27 cellular contexts compared by ENCODE assay signal in the genomic region with DNA sequence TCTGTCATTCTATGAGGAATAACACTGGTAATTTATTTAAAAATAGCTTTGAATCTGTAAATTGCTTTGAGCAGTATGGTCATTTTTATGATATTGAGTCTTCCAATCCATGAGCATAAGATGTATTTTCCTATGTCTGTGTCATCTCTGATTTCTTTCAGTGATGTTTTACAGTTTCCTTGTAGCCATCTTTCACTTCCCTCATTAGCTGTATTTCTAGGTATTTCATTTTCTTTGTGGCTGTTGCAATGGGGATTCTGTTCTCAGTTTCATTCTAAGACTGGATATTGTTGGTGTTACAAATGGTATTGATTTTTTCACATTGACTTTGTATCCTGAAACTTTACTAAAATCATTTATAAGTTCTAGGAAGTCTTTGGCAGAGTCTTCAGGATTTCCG.
DNase-seq lines count a peak whose midpoint lies in the region; ATAC-seq and FAIRE-seq lines count a peak whose summit lies in the region.
"Had no signal": no experiment of that assay in that cellular context is flagged by ENCODE, and none has a peak within 500 bp of the region (broad histone marks: within the 10 kb centered on the region; RNA-seq: fewer than 3 reads in every experiment).

No MANE protein-coding gene starts in this region.

- no peak overlapping the region for H3K27ac ChIP-seq in trophoblast cell (ENCODE audit: low read depth, low read length)
- H3K27ac ChIP-seq: 22Rv1, Peyer's patch, SK-N-MC had no signal

- H3K79me2 ChIP-seq in trophoblast cell (ENCODE audit: control insufficient read depth, insufficient read depth, low read length, poor library complexity), result no peaks in the 10 kb centered on the region

- peaks cover 2% of the 10 kb centered on the region for H3K36me3 Mint-ChIP-seq in T-helper 2 cell treated with Interferon-gamma antibody and Interleukin-4, amounts not matched to agents 5 μg/mL and 100 μg/mL, for 36 hours (ENCODE audit: low read depth)
- H3K36me3 Mint-ChIP-seq: CD14-positive monocyte had no signal

- no peak overlapping the region for H2BK120ac ChIP-seq in trophoblast cell (ENCODE audit: insufficient read depth, low read length, poor library complexity)

- H4K8ac ChIP-seq in trophoblast cell (ENCODE audit: low read depth, low read length), result no peak overlapping the region

- no peaks in the 10 kb centered on the region for H3K9me3 ChIP-seq in trophoblast cell (ENCODE audit: insufficient read depth, low read depth, low read length)
- H3K9me3 ChIP-seq: BE2C, Peyer's patch had no signal

- no peak overlapping the region for H3K14ac ChIP-seq in trophoblast cell (ENCODE audit: low read length)

- H3K4me1 ChIP-seq in trophoblast cell (ENCODE audit: control insufficient read depth in 1 of 2, insufficient read depth in 2 of 2, low read length in 2 of 2), result no peaks in the 10 kb centered on the region
- H3K4me1 ChIP-seq: BE2C, Peyer's patch had no signal

- H3K9ac ChIP-seq in trophoblast cell (ENCODE audit: low read length), result no peak overlapping the region

- no peaks in the 10 kb centered on the region for H3K36me3 ChIP-seq in trophoblast cell (ENCODE audit: control insufficient read depth in 1 of 2, insufficient read depth in 2 of 2, low read length in 2 of 2)
- H3K36me3 ChIP-seq: BE2C, Peyer's patch had no signal

- no peak overlapping the region for H3K4me3 Mint-ChIP-seq in T-helper 2 cell treated with Interferon-gamma antibody and Interleukin-4, amounts not matched to agents 5 μg/mL and 100 μg/mL, for 36 hours
- H3K4me3 Mint-ChIP-seq: CD14-positive monocyte; T-helper 1 cell treated with Interleukin-12 subunit alpha and Interleukin-12 subunit beta and Interleukin-4 antibody, amounts not matched to agents 30 μg/mL and 1 μg/mL, for 36 hours had no signal

- peaks cover 39% of the 10 kb centered on the region for H3K4me1 Mint-ChIP-seq in T-helper 2 cell treated with Interferon-gamma antibody and Interleukin-4, amounts not matched to agents 5 μg/mL and 100 μg/mL, for 36 hours (ENCODE audit: low read depth)
- H3K4me1 Mint-ChIP-seq: CD14-positive monocyte had no signal

- WGBS in trophoblast cell (ENCODE audit: extremely low coverage, insufficient coverage, insufficient read length), result no CpG with 5 or more reads among the region's 1 CpG

- no peak overlapping the region for H3K18ac ChIP-seq in trophoblast cell (ENCODE audit: low read length)

- H2BK12ac ChIP-seq in trophoblast cell (ENCODE audit: low read length), result no peak overlapping the region

- no peak overlapping the region for H2AK5ac ChIP-seq in trophoblast cell (ENCODE audit: low read length)

- DNase-seq in T-helper 2 cell treated with Interferon-gamma antibody and Interleukin-4, amounts not matched to agents 5 μg/mL and 100 μg/mL, for 36 hours (ENCODE audit: low spot score), result no peak
- DNase-seq in T-helper 2 cell (no peak), trophoblast cell (no peak)
- no peak for DNase-seq in stimulated activated CD4-positive, alpha-beta T cell treated with anti-CD3 and anti-CD28 coated beads, Interleukin-4, amount 100 ng/mL, for 1 hour
- DNase-seq: ACHN, BE2C, Calu3, DMS79 treated with DMSO at 0.1 percent for 48 hours, GF-D8, KBM-7, NCI-H1694, NCI-H2029 treated with DMSO at 0.1 percent for 48 hours, NCI-H69, OCI-M1, Peyer's patch, SIG-M5, SW 1271 had no signal

- no peaks in the 10 kb centered on the region for H3K27me3 ChIP-seq in trophoblast cell (ENCODE audit: insufficient read depth, low read length)
- H3K27me3 ChIP-seq: BE2C, Peyer's patch had no signal

- H3K79me1 ChIP-seq in trophoblast cell (ENCODE audit: low read length), result no peaks in the 10 kb centered on the region

- peak overlapping the region; percentile 31 for H3K27ac Mint-ChIP-seq in T-helper 2 cell treated with Interferon-gamma antibody and Interleukin-4, amounts not matched to agents 5 μg/mL and 100 μg/mL, for 36 hours
- H3K27ac Mint-ChIP-seq: CD14-positive monocyte; T-helper 1 cell treated with Interleukin-12 subunit alpha and Interleukin-12 subunit beta and Interleukin-4 antibody, amounts not matched to agents 30 μg/mL and 1 μg/mL, for 36 hours had no signal

- H4K91ac ChIP-seq in trophoblast cell (ENCODE audit: low read depth, low read length), result no peak overlapping the region

- H2BK5ac ChIP-seq in trophoblast cell (ENCODE audit: low read depth, low read length, poor library complexity), result no peak overlapping the region

- H3K27me3 Mint-ChIP-seq in T-helper 2 cell treated with Interferon-gamma antibody and Interleukin-4, amounts not matched to agents 5 μg/mL and 100 μg/mL, for 36 hours (ENCODE audit: low read depth), result peaks cover 2% of the 10 kb centered on the region

- peak; percentile 30 for FAIRE-seq in islet of Langerhans (lab: Jason Lieb, UNC)
- FAIRE-seq: GM12892, H54 had no signal

- ATAC-seq in HG02642 (IDR thresholded peaks at IDR 0.05; ENCODE audit: poor library complexity, unreplicated experiment), result peak; percentile 50
- ATAC-seq in HG03432 (IDR thresholded peaks at IDR 0.05; ENCODE audit: unreplicated experiment), result peak; percentile 57
- ATAC-seq in GM18502 (IDR thresholded peaks at IDR 0.05; ENCODE audit: poor library complexity, unreplicated experiment), result no peak

- H2AFZ ChIP-seq in trophoblast cell (ENCODE audit: insufficient read depth, low read length, poor library complexity), result no peak overlapping the region

- H3K4ac ChIP-seq in trophoblast cell (ENCODE audit: low read depth, low read length), result no peak overlapping the region

- H3K23ac ChIP-seq in trophoblast cell (ENCODE audit: low read length), result no peak overlapping the region

- no peaks in the 10 kb centered on the region for H3K9me3 Mint-ChIP-seq in T-helper 2 cell treated with Interferon-gamma antibody and Interleukin-4, amounts not matched to agents 5 μg/mL and 100 μg/mL, for 36 hours
- H3K9me3 Mint-ChIP-seq: T-helper 1 cell treated with Interleukin-12 subunit alpha and Interleukin-12 subunit beta and Interleukin-4 antibody, amounts not matched to agents 30 μg/mL and 1 μg/mL, for 36 hours had no signal

- H4K12ac ChIP-seq in trophoblast cell (ENCODE audit: low read depth, low read length), result no peak overlapping the region

- H3K4me3 ChIP-seq in trophoblast cell (ENCODE audit: low read depth, low read length), result no peak overlapping the region
- H3K4me3 ChIP-seq: Peyer's patch, SK-N-MC had no signal

- no peak overlapping the region for H3K4me2 ChIP-seq in trophoblast cell (ENCODE audit: low read length)
